ENCODE assay signal across 8 cellular contexts in genomic region chr15:45457641-45458539, GRCh38.
DNase-seq lines count a peak whose midpoint lies in the region; ATAC-seq and TF ChIP-seq lines count a peak whose summit lies in the region.

No MANE protein-coding gene starts in this region.

- H3K4me1 ChIP-seq in foreskin keratinocyte (peaks cover 35% of the 10 kb centered on the region), neuronal stem cell (ENCODE audit: control insufficient read depth in 2 of 2, insufficient read depth in 1 of 2, low read depth in 1 of 2, low read length in 2 of 2) (peaks cover 3 to 10% of the 10 kb centered on the region in 2 donors)

- H3K9me3 ChIP-seq in neuronal stem cell (replicated peaks in 1 of 2; ENCODE audit: control insufficient read depth in 2 of 2, insufficient read depth in 1 of 2, low read depth in 1 of 2, low read length in 2 of 2), result peaks cover 1 to 4% of the 10 kb centered on the region in 2 donors

- no peak overlapping the region for H3K14ac ChIP-seq in neuronal stem cell (ENCODE audit: low read length)

- no peaks in the 10 kb centered on the region for H3K36me3 ChIP-seq in neuronal stem cell (replicated peaks in 1 of 2; ENCODE audit: control insufficient read depth in 2 of 2, insufficient read depth in 2 of 2, low read length in 2 of 2)

- peak; percentile 40 for ATAC-seq in GM21786 (IDR thresholded peaks at IDR 0.05; ENCODE audit: unreplicated experiment)
- peak; percentile 44 for ATAC-seq in foreskin keratinocyte

- WGBS in neuronal stem cell (ENCODE audit: extremely low coverage in 2 of 2, insufficient read length in 2 of 2, insufficient replicate concordance in 1 of 2), 2 donors, result no CpG with 5 or more reads among the region's 17 CpGs

- DNase-seq in DMS114 treated with DMSO at 0.1 percent for 48 hours (lab: John Stamatoyannopoulos, UW; ENCODE audit: unreplicated experiment) (peak; percentile 79), Kasumi-1 (lab: John Stamatoyannopoulos, UW) (peak; percentile 48 to 50), RPMI8226 (peak; percentile 91), foreskin keratinocyte (peak; percentile 34 to 70), neuronal stem cell (ENCODE audit: low spot score) (peak; percentile 84)
- peak; percentile 33 for DNase-seq in activated effector memory CD4-positive, alpha-beta T cell treated with Interleukin-2 at 50 U/mL for 16 hours

- H3K27ac ChIP-seq in foreskin keratinocyte (peak overlapping the region; percentile 31), neuronal stem cell (replicated peaks; ENCODE audit: low read length) (no peak overlapping the region), temporal lobe (ENCODE audit: low read depth, low read length) (peak overlapping the region; percentile 85)

- peak; percentile 85 for TF ChIP-seq CTCF in foreskin keratinocyte (conservative IDR thresholded peaks at IDR 0.05)

- no peak overlapping the region for H2BK120ac ChIP-seq in neuronal stem cell (ENCODE audit: low read depth, low read length)

- H2BK12ac ChIP-seq in neuronal stem cell (ENCODE audit: low read length), result no peak overlapping the region

- no peak overlapping the region for H4K91ac ChIP-seq in neuronal stem cell (ENCODE audit: low read depth, low read length, poor library complexity)

- no peak overlapping the region for H2AK5ac ChIP-seq in neuronal stem cell (ENCODE audit: low read depth, low read length)

- no peak overlapping the region for H3K23ac ChIP-seq in neuronal stem cell (ENCODE audit: low read depth, low read length, poor library complexity)

- H2BK15ac ChIP-seq in neuronal stem cell (ENCODE audit: low read length), result no peak overlapping the region

- H3K79me1 ChIP-seq in neuronal stem cell (ENCODE audit: low read depth, low read length), result no peaks in the 10 kb centered on the region

- H3K4me2 ChIP-seq in neuronal stem cell (ENCODE audit: insufficient read depth, low read length, poor library complexity, severe bottlenecking), result peak overlapping the region; percentile 28

- no peak overlapping the region for H3K18ac ChIP-seq in neuronal stem cell (ENCODE audit: low read length)

- no peak overlapping the region for H3K9ac ChIP-seq in neuronal stem cell (ENCODE audit: low read depth, low read length, poor library complexity)

- peak overlapping the region; percentile 59 for H2AFZ ChIP-seq in neuronal stem cell (ENCODE audit: low read length)

- no peak overlapping the region for H2BK5ac ChIP-seq in neuronal stem cell (ENCODE audit: low read length)

- no peaks in the 10 kb centered on the region for H3K27me3 ChIP-seq in foreskin keratinocyte
- no peaks in the 10 kb centered on the region for H3K27me3 ChIP-seq in neuronal stem cell (ENCODE audit: control insufficient read depth in 3 of 3, insufficient read depth in 3 of 3, low read depth in 1 of 3, low read length in 3 of 3)

- H3K4me3 ChIP-seq in neuronal stem cell (ENCODE audit: low read length in 2 of 2), result peak overlapping the region in 1 of 2 donors; percentile 4

- no peak overlapping the region for H3K4ac ChIP-seq in neuronal stem cell (ENCODE audit: low read length)

- H4K8ac ChIP-seq in neuronal stem cell (ENCODE audit: low read depth, low read length), result no peak overlapping the region

Comparison
In these comparisons a context has a peak if more than half of its experiments do, and no peak if none do; other contexts are left out.
1. DNase-seq: peak in every context shown above with its lines; median percentile 91 in RPMI8226; 84 in neuronal stem cell; 79 in DMS114 treated with DMSO at 0.1 percent for 48 hours; 52 in foreskin keratinocyte; 49 in Kasumi-1; 33 in activated effector memory CD4-positive, alpha-beta T cell treated with Interleukin-2 at 50 U/mL for 16 hours.